Comparison of ENCODE assay signal across 21 cellular contexts in the genomic region with DNA sequence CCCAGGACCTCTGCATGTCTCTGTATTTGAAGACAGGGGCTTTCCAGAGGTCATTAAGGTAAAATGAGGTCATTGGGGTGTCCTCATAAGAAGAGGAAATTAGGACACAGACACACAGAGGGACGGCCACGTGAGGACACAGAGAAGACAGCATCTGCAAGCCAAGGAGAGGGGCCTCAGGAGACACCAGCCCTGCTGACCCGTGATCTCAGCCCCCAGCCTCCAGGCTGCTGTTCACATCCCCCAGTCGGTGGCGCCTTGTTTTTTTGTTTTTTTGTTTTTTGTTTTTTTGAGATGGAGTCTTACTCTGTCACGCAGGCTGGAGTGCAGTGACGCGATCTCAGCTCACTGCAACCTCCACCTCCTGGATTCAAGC. TPM values are rescaled to one million over a fixed set of nuclear protein-coding genes. Genes with fewer than 3 reads are reported as not detected.
A peak's percentile ranks its signal among the peaks of the same experiment; 100 is the strongest.
DNase-seq lines count a peak whose midpoint lies in the region; ATAC-seq and TF ChIP-seq lines count a peak whose summit lies in the region.
"Had no signal": no experiment of that assay in that cellular context is flagged by ENCODE, and none has a peak within 500 bp of the region (broad histone marks: within the 10 kb centered on the region; RNA-seq: fewer than 3 reads in every experiment).

No MANE protein-coding gene starts in this region.

- CTCF ChIA-PET in activated naive CD4-positive, alpha-beta T cell treated with anti-CD3 and anti-CD28 coated beads for 36 hours (lab: Charles Lee) = interaction anchor here (4.0 kb wide), 1 partner anchor 11 kb away, joined by 28 read pairs; a partner anchor contains a TSS

- no peaks in the 10 kb centered on the region for H3K9me3 Mint-ChIP-seq in activated naive CD4-positive, alpha-beta T cell treated with anti-CD3 and anti-CD28 coated beads for 36 hours
- H3K9me3 Mint-ChIP-seq: HFFc6 had no signal

- no peaks in the 10 kb centered on the region for H3K27me3 Mint-ChIP-seq in activated naive CD4-positive, alpha-beta T cell treated with anti-CD3 and anti-CD28 coated beads for 36 hours (ENCODE audit: low read depth)

- intact Hi-C loops in heart right ventricle (cut with DNase I) = loop anchor here in 1 of 10 donors (10.0 kb wide), 1 partner anchor 50 kb away; a partner anchor contains a TSS
- intact Hi-C loops in left ventricle myocardium superior (cut with micrococcal nuclease) = no loop called here
- intact Hi-C loops in posterior vena cava (cut with DNase I) = no loop called here
- intact Hi-C loops in activated naive CD4-positive, alpha-beta T cell treated with anti-CD3 and anti-CD28 coated beads for 36 hours (cut with micrococcal nuclease) = no loop called here

- no peak overlapping the region for H3K4ac ChIP-seq in mesenchymal stem cell (ENCODE audit: low read depth in 1 of 2, low read length in 2 of 2)

- H4K8ac ChIP-seq in mesenchymal stem cell (ENCODE audit: low read length) = no peak overlapping the region

- no peak overlapping the region for H2BK5ac ChIP-seq in mesenchymal stem cell (ENCODE audit: low read depth, low read length, poor library complexity, severe bottlenecking)

- H3K36me3 ChIP-seq in heart right ventricle = peaks cover 0 to 25% (median 0%) of the 10 kb centered on the region in 9 donors
- H3K36me3 ChIP-seq in mesenchymal stem cell (ENCODE audit: control insufficient read depth in 1 of 2, insufficient read depth in 2 of 2, low read depth in 1 of 2, low read length in 2 of 2) = peaks cover 10 to 24% of the 10 kb centered on the region in 2 experiments
- H3K36me3 ChIP-seq: Peyer's patch had no signal

- ATAC-seq in heart right ventricle = no peak
- no peak for ATAC-seq in left ventricle myocardium superior
- ATAC-seq in GM18867 (IDR thresholded peaks at IDR 0.05; ENCODE audit: unreplicated experiment) = no peak
- ATAC-seq in HG03108 (IDR thresholded peaks at IDR 0.05; ENCODE audit: unreplicated experiment) = no peak

- H3K23ac ChIP-seq in mesenchymal stem cell (ENCODE audit: low read length in 2 of 2) = no peak overlapping the region

- no peak overlapping the region for H2BK120ac ChIP-seq in mesenchymal stem cell (ENCODE audit: low read depth, low read length)

- H3K4me3 Mint-ChIP-seq in activated naive CD4-positive, alpha-beta T cell treated with anti-CD3 and anti-CD28 coated beads for 36 hours = no peak overlapping the region
- H3K4me3 Mint-ChIP-seq: HFFc6 had no signal

- H3K27ac Mint-ChIP-seq in activated naive CD4-positive, alpha-beta T cell treated with anti-CD3 and anti-CD28 coated beads for 36 hours = no peak overlapping the region
- H3K27ac Mint-ChIP-seq: HFFc6 had no signal

- H3K4me3 ChIP-seq in heart right ventricle = no peak overlapping the region
- no peak overlapping the region for H3K4me3 ChIP-seq in HL-60 (replicated peaks; ENCODE audit: insufficient read depth, low read length)
- no peak overlapping the region for H3K4me3 ChIP-seq in mesenchymal stem cell (ENCODE audit: insufficient read depth in 1 of 2, low read depth in 1 of 2, low read length in 2 of 2)
- H3K4me3 ChIP-seq: MG63, Peyer's patch had no signal

- no peak overlapping the region for H2AK5ac ChIP-seq in mesenchymal stem cell (ENCODE audit: low read length, severe bottlenecking)

- H3K27ac ChIP-seq in heart right ventricle = peak overlapping the region in 7 of 10 donors; percentile 24 to 67 (median 41)
- H3K27ac ChIP-seq in HL-60 (replicated peaks) = peak overlapping the region; percentile 28; the same call in 1 of the 2 replicates
- H3K27ac ChIP-seq in mesenchymal stem cell (ENCODE audit: low read length, poor library complexity, severe bottlenecking) = no peak overlapping the region
- H3K27ac ChIP-seq: Peyer's patch had no signal

- H3K79me1 ChIP-seq in mesenchymal stem cell (replicated peaks; ENCODE audit: low read length, poor library complexity, severe bottlenecking) = peaks cover 21% of the 10 kb centered on the region

- H3K27me3 ChIP-seq in heart right ventricle = peaks cover 0 to 35% (median 26%) of the 10 kb centered on the region in 7 donors
- H3K27me3 ChIP-seq in HL-60 (ENCODE audit: insufficient read depth, poor library complexity, severe bottlenecking) = peaks cover 11% of the 10 kb centered on the region
- peaks cover 26 to 41% of the 10 kb centered on the region in 2 experiments for H3K27me3 ChIP-seq in mesenchymal stem cell (ENCODE audit: control insufficient read depth in 1 of 2, insufficient read depth in 1 of 2, low read length in 2 of 2)

- H2AFZ ChIP-seq in mesenchymal stem cell (ENCODE audit: low read depth, low read length) = no peak overlapping the region

- no peak overlapping the region for H3K9ac ChIP-seq in mesenchymal stem cell (ENCODE audit: low read length)

- H3K4me1 ChIP-seq in heart right ventricle (peaks cover 27 to 86% (median 59%) of the 10 kb centered on the region in 9 donors), mesenchymal stem cell (ENCODE audit: control insufficient read depth, insufficient read depth, low read depth, low read length) (peaks cover 22% of the 10 kb centered on the region)

- WGBS in heart right ventricle, 2 donors = 48 to 65% methylated on average over 8 of the region's 8 CpGs
- 80% methylated on average over 8 of the region's 8 CpGs for WGBS in mesenchymal stem cell

- H2BK15ac ChIP-seq in mesenchymal stem cell (ENCODE audit: low read depth, poor library complexity, severe bottlenecking) = peak overlapping the region; percentile 37

- H3K18ac ChIP-seq in mesenchymal stem cell (ENCODE audit: low read depth in 1 of 2, low read length in 2 of 2) = no peak overlapping the region

- H3K9me3 ChIP-seq in heart right ventricle (no peaks in the 10 kb centered on the region), mesenchymal stem cell (ENCODE audit: control insufficient read depth, low read length) (no peaks in the 10 kb centered on the region)
- H3K9me3 ChIP-seq: MG63, Peyer's patch had no signal

- H3K4me2 ChIP-seq in mesenchymal stem cell (ENCODE audit: low read length, poor library complexity, severe bottlenecking) = no peak overlapping the region

- no peak overlapping the region for H4K91ac ChIP-seq in mesenchymal stem cell (ENCODE audit: low read length)

- no peak overlapping the region for H2BK12ac ChIP-seq in mesenchymal stem cell (ENCODE audit: low read length in 2 of 2)

- H3K4me1 Mint-ChIP-seq in activated naive CD4-positive, alpha-beta T cell treated with anti-CD3 and anti-CD28 coated beads for 36 hours (ENCODE audit: low read depth) = peaks cover 19% of the 10 kb centered on the region

- H3K14ac ChIP-seq in mesenchymal stem cell (ENCODE audit: low read length in 2 of 2) = no peak overlapping the region

- DNase-seq in heart right ventricle = no peak
- DNase-seq in left ventricle myocardium superior = no peak
- peak in 1 of 2 experiments; percentile 49 for DNase-seq in HL-60 (ENCODE audit: low read depth in 1 of 2, low spot score in 1 of 2)
- DNase-seq in mesenchymal stem cell = no peak
- peak; percentile 28 for DNase-seq in posterior vena cava (ENCODE audit: low spot score)
- DNase-seq in activated naive CD4-positive, alpha-beta T cell treated with anti-CD3 and anti-CD28 coated beads for 36 hours = no peak
- DNase-seq: DMS 273 treated with DMSO at 0.1 percent for 48 hours, HFFc6, KG1, MG63, NCI-H1105, NCI-H187, NCI-H510A, NCI-H82, Peyer's patch, SIG-M5 had no signal

- no peaks in the 10 kb centered on the region for H3K36me3 Mint-ChIP-seq in activated naive CD4-positive, alpha-beta T cell treated with anti-CD3 and anti-CD28 coated beads for 36 hours (ENCODE audit: low read depth)

- TF ChIP-seq CTCF in heart right ventricle (IDR thresholded peaks at IDR 0.05) (no peak), HL-60 (IDR thresholded peaks at IDR 0.05; ENCODE audit: insufficient read depth, low read length) (no peak)

RNA-seq across cellular contexts. Expression of a gene that starts 1.1 kb away (rescaled TPM):
- total RNA-seq in heart right ventricle = 1 to 10 TPM in 6 of 10 donors, under 1 TPM in 4; 0.56 to 2.4 (median 1.1) TPM
- 1 to 10 TPM in 1 of 2 donors, under 1 TPM in 1; 0.49 to 9.2 TPM for polyA plus RNA-seq in heart right ventricle
- total RNA-seq in left ventricle myocardium superior = 2.2 TPM
- 3.2 TPM for polyA plus RNA-seq in mesenchymal stem cell (2013, experiment 1 of 2)
- polyA plus RNA-seq in mesenchymal stem cell (2013, experiment 2 of 2) = 2.7 TPM
- under 1 TPM; 0.29 to 0.42 TPM for total RNA-seq in posterior vena cava
- under 1 TPM; 0.38 to 0.47 TPM for total RNA-seq in activated naive CD4-positive, alpha-beta T cell treated with anti-CD3 and anti-CD28 coated beads for 36 hours
- total RNA-seq: A673 had no signal

RNA-seq across cellular contexts. Expression of a gene that starts 3.9 kb away (rescaled TPM):
- total RNA-seq in heart right ventricle = 10 to 100 TPM; 48.1 to 83.4 (median 61.8) TPM
- 100 to 1,000 TPM in 1 of 2 donors, 10 to 100 TPM in 1; 95.6 to 107 TPM for polyA plus RNA-seq in heart right ventricle
- 74.2 TPM for total RNA-seq in left ventricle myocardium superior
- polyA plus RNA-seq in mesenchymal stem cell (2013, experiment 1 of 2) = 58.1 TPM
- polyA plus RNA-seq in mesenchymal stem cell (2013, experiment 2 of 2) = 53.8 TPM
- total RNA-seq in posterior vena cava = 10 to 100 TPM; 28.1 to 33.9 TPM
- 10 to 100 TPM; 38.1 to 39.6 TPM for total RNA-seq in activated naive CD4-positive, alpha-beta T cell treated with anti-CD3 and anti-CD28 coated beads for 36 hours

RNA-seq across cellular contexts. Expression of a gene that starts 12.7 kb away (rescaled TPM):
- total RNA-seq in heart right ventricle = 10 to 100 TPM; 61.6 to 91.2 (median 66.6) TPM
- 10 to 100 TPM; 60.5 to 97.4 TPM for polyA plus RNA-seq in heart right ventricle
- total RNA-seq in left ventricle myocardium superior = 73.0 TPM
- polyA plus RNA-seq in mesenchymal stem cell (2013, experiment 1 of 2) = 74.0 TPM
- 70.6 TPM for polyA plus RNA-seq in mesenchymal stem cell (2013, experiment 2 of 2)
- 10 to 100 TPM; 47.9 to 49.8 TPM for total RNA-seq in posterior vena cava
- 10 to 100 TPM; 74.9 to 82.7 TPM for total RNA-seq in activated naive CD4-positive, alpha-beta T cell treated with anti-CD3 and anti-CD28 coated beads for 36 hours

RNA-seq across cellular contexts. Expression of a gene that starts 30.7 kb away (rescaled TPM):
- 10 to 100 TPM in 1 of 10 donors, 1 to 10 TPM in 1, under 1 TPM in 1, not detected in 7; 0.85 to 20.1 (median 1.3) TPM for total RNA-seq in heart right ventricle
- polyA plus RNA-seq in heart right ventricle = 1 to 10 TPM; 1.0 to 6.1 TPM
- 0.59 TPM for total RNA-seq in left ventricle myocardium superior
- not detected for polyA plus RNA-seq in mesenchymal stem cell (2013, experiment 1 of 2)
- not detected for polyA plus RNA-seq in mesenchymal stem cell (2013, experiment 2 of 2)
- total RNA-seq in posterior vena cava = not detected
- total RNA-seq in activated naive CD4-positive, alpha-beta T cell treated with anti-CD3 and anti-CD28 coated beads for 36 hours = not detected
- total RNA-seq: A673, Daoy, HFFc6 had no signal

RNA-seq across cellular contexts. Expression of a gene that starts 37.0 kb away (rescaled TPM):
- total RNA-seq in heart right ventricle (not detected), left ventricle myocardium superior (not detected), posterior vena cava (not detected)
- not detected for polyA plus RNA-seq in heart right ventricle
- not detected for polyA plus RNA-seq in mesenchymal stem cell (2013, experiment 1 of 2)
- not detected for polyA plus RNA-seq in mesenchymal stem cell (2013, experiment 2 of 2)
- not detected for total RNA-seq in activated naive CD4-positive, alpha-beta T cell treated with anti-CD3 and anti-CD28 coated beads for 36 hours
- total RNA-seq: A673, Daoy, H1, HFFc6, Peyer's patch had no signal
